8 cellular contexts compared by ENCODE assay signal in the genomic region with DNA sequence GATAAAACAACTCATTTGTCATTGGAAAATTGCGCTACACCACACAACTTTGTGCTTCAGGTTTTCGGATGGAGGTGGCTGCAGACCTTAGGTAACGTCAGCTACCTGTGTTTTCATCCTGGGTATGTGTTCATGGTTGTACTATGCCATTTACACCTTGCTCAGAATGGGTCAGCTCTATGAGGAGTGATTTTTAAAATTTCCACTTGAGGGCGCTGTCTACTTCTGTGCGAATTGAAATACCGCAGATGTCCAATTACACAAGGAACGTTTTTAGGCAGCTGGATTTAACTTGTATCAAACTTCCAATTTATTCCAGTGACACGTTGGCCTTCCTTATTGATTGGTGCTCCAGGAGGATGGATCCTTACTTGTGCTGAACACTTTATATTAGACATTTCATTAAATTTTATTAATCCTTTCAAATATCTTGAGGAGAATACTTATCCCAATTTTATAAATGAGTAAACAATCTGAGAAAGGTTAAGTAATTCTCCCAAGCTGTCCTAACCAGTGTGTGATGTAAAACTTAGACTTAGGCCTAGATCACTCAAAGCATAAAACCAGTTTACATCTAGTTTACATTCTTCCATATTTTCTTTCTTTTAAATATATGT. TPM values are rescaled to one million over a fixed set of nuclear protein-coding genes. Genes with fewer than 3 reads are reported as not detected.
DNase-seq lines count a peak whose midpoint lies in the region; ATAC-seq and TF ChIP-seq lines count a peak whose summit lies in the region.

No MANE protein-coding gene starts in this region.

- H3K4me1 ChIP-seq in endodermal cell (ENCODE audit: control insufficient read depth, insufficient read depth, low read length) = no peaks in the 10 kb centered on the region
- H3K4me1 ChIP-seq in neural progenitor cell = no peaks in the 10 kb centered on the region

- no peaks in the 10 kb centered on the region for H3K79me2 ChIP-seq in neural progenitor cell (ENCODE audit: low read depth)

- H3K4me2 ChIP-seq in neural progenitor cell = no peak overlapping the region

- H3K4me3 ChIP-seq in endodermal cell (ENCODE audit: low read length) (no peak overlapping the region), neural progenitor cell (no peak overlapping the region)

- TF ChIP-seq CTCF in C4-2B (conservative IDR thresholded peaks at IDR 0.05) = peak; percentile 90
- peak; percentile 92 for TF ChIP-seq CTCF in endodermal cell (conservative IDR thresholded peaks at IDR 0.05)
- peak; percentile 87 for TF ChIP-seq CTCF in neural progenitor cell (IDR thresholded peaks at IDR 0.05)

- H3K36me3 Mint-ChIP-seq in endodermal cell (ENCODE audit: low read depth) = no peaks in the 10 kb centered on the region
- H3K36me3 Mint-ChIP-seq in neural progenitor cell = no peaks in the 10 kb centered on the region

- H3K4me3 Mint-ChIP-seq in endodermal cell (no peak overlapping the region), neural progenitor cell (no peak overlapping the region)

- no peaks in the 10 kb centered on the region for H3K9me3 Mint-ChIP-seq in endodermal cell
- H3K9me3 Mint-ChIP-seq in neural progenitor cell = no peaks in the 10 kb centered on the region

- H4K20me1 ChIP-seq in neural progenitor cell (ENCODE audit: low read depth) = no peaks in the 10 kb centered on the region

- peak; percentile 48 for DNase-seq in NCI-H748 treated with DMSO at 0.1 percent for 48 hours (lab: John Stamatoyannopoulos, UW)
- peak; percentile 74 for DNase-seq in endodermal cell
- DNase-seq in neural progenitor cell (ENCODE audit: low spot score) = peak; percentile 75
- DNase-seq in stimulated activated CD4-positive, alpha-beta T cell treated with anti-CD3 and anti-CD28 coated beads, Interleukin-2, amount 100 ng/mL, for 24 hours = no peak

- H3F3A ChIP-seq in neural progenitor cell (ENCODE audit: low read depth) = no peaks in the 10 kb centered on the region

- peak; percentile 79 for ATAC-seq in GM18870 (IDR thresholded peaks at IDR 0.05; ENCODE audit: unreplicated experiment)
- ATAC-seq in HG03280 (IDR thresholded peaks at IDR 0.05; ENCODE audit: unreplicated experiment) = peak; percentile 71
- ATAC-seq in GM18520 (IDR thresholded peaks at IDR 0.05; ENCODE audit: unreplicated experiment) = no peak

- H3K36me3 ChIP-seq in endodermal cell (ENCODE audit: control insufficient read depth, insufficient read depth, low read length) (no peaks in the 10 kb centered on the region), neural progenitor cell (no peaks in the 10 kb centered on the region)

- H3K27ac ChIP-seq in C4-2B (no peak overlapping the region), endodermal cell (ENCODE audit: low read depth, low read length) (no peak overlapping the region), neural progenitor cell (no peak overlapping the region)

- H3K9ac ChIP-seq in endodermal cell (ENCODE audit: extremely low read depth, low read length, poor library complexity, severe bottlenecking) = no peak overlapping the region
- no peak overlapping the region for H3K9ac ChIP-seq in neural progenitor cell

- H2AFZ ChIP-seq in neural progenitor cell (replicated peaks) = no peak overlapping the region

- H3K27me3 Mint-ChIP-seq in endodermal cell (ENCODE audit: insufficient read depth) (no peaks in the 10 kb centered on the region), neural progenitor cell (ENCODE audit: insufficient read depth, low read depth) (no peaks in the 10 kb centered on the region)

- H3K27me3 ChIP-seq in endodermal cell (ENCODE audit: control insufficient read depth, insufficient read depth, low read length, poor library complexity, severe bottlenecking) (no peaks in the 10 kb centered on the region), neural progenitor cell (no peaks in the 10 kb centered on the region)

- H3K27ac Mint-ChIP-seq in endodermal cell (no peak overlapping the region), neural progenitor cell (no peak overlapping the region)

- H3K9me3 ChIP-seq in endodermal cell (ENCODE audit: control insufficient read depth, low read length) (no peaks in the 10 kb centered on the region), neural progenitor cell (ENCODE audit: low read depth) (no peaks in the 10 kb centered on the region)

- 0 to 8% methylated on average over 7 to 8 of the region's 8 CpGs for WGBS in endodermal cell (ENCODE audit: insufficient coverage in 1 of 2, insufficient read length in 1 of 2), 2 experiments

- H3K4me1 Mint-ChIP-seq in endodermal cell (peaks cover 4% of the 10 kb centered on the region), neural progenitor cell (no peaks in the 10 kb centered on the region)

RNA-seq across cellular contexts. Expression of a gene that starts 23.4 kb away (rescaled TPM):
- total RNA-seq in endodermal cell (1 to 10 TPM; 4.6 to 5.6 TPM), neural progenitor cell (ENCODE audit: low replicate concordance) (14.0 and 21.3 TPM in 2 replicates)
- 4.7 TPM for polyA plus RNA-seq in endodermal cell (2013, experiment 1 of 2)
- 4.8 TPM for polyA plus RNA-seq in endodermal cell (2013, experiment 2 of 2)

Comparison
In these comparisons a context has a peak if more than half of its experiments do, and no peak if none do; other contexts are left out.
1. DNase-seq: peak in NCI-H748 treated with DMSO at 0.1 percent for 48 hours (single experiment), endodermal cell (single experiment) and neural progenitor cell (single experiment); none in stimulated activated CD4-positive, alpha-beta T cell treated with anti-CD3 and anti-CD28 coated beads, Interleukin-2, amount 100 ng/mL, for 24 hours (0 of 2).
2. Peak in every context shown above with its lines, with median percentiles within 50 percentile points of each other: CTCF ChIP-seq.